Comparison of ENCODE assay signal across 17 cellular contexts in genomic region chr13:47334173-47334572, GRCh38.
DNase-seq lines count a peak whose midpoint lies in the region; ATAC-seq and TF ChIP-seq lines count a peak whose summit lies in the region.
"Had no signal": no experiment of that assay in that cellular context is flagged by ENCODE, and none has a peak within 500 bp of the region (broad histone marks: within the 10 kb centered on the region; RNA-seq: fewer than 3 reads in every experiment).

No MANE protein-coding gene starts in this region.

- H3K4me2 ChIP-seq in SK-N-SH = peak overlapping the region; percentile 34; the same call in 1 of the 2 replicates

- CTCF ChIA-PET in BJ (lab: Yijun Ruan, JAX) = no interaction called here
- CTCF ChIA-PET in SK-N-SH (lab: Yijun Ruan, JAX) = no interaction called here

- no peaks in the 10 kb centered on the region for H3K36me3 Mint-ChIP-seq in stimulated activated naive B cell treated with anti-CD40 and anti-IgM and Interleukin-4, amounts not matched to agents 10 μg/mL and 1 μg/mL and 100 μg/mL, for 72 hours
- H3K36me3 Mint-ChIP-seq: CD8-positive, alpha-beta memory T cell; memory B cell had no signal

- TF ChIP-seq POLR2A in sigmoid colon (IDR thresholded peaks at IDR 0.05) = no peak

- H3K79me2 ChIP-seq in SK-N-SH (ENCODE audit: insufficient read depth) = no peaks in the 10 kb centered on the region

- H3K9me3 Mint-ChIP-seq in stimulated activated naive B cell treated with anti-CD40 and anti-IgM and Interleukin-4, amounts not matched to agents 10 μg/mL and 1 μg/mL and 100 μg/mL, for 72 hours = peaks cover 0 to 4% of the 10 kb centered on the region in 2 donors
- H3K9me3 Mint-ChIP-seq: stimulated activated naive CD8-positive, alpha-beta T cell treated with anti-CD3 and anti-CD28 coated beads, Interleukin-15, Interleukin-2, amounts not matched to agents 100 ng/mL and 50 ng/mL, for 24 hours had no signal

- no peaks in the 10 kb centered on the region for H4K20me1 ChIP-seq in SK-N-SH (ENCODE audit: insufficient read depth)

- H2AFZ ChIP-seq in SK-N-SH (ENCODE audit: low read depth) = peak overlapping the region; percentile 64; the same call in 1 of the 2 replicates

- intact Hi-C loops in sigmoid colon (cut with DNase I) = no loop called here

- DNase-seq in BJ (ENCODE audit: low read depth) (peak; percentile 95), SK-N-SH (no peak), fibroblast of villous mesenchyme (ENCODE audit: low read depth) (peak; percentile 91), sigmoid colon (peak; percentile 84), NOMO-1 treated with DMSO at 0.1 percent for 48 hours (lab: John Stamatoyannopoulos, UW; ENCODE audit: unreplicated experiment) (no peak)
- no peak for DNase-seq in stimulated activated naive B cell treated with anti-CD40 and anti-IgM and Interleukin-4, amounts not matched to agents 10 μg/mL and 1 μg/mL and 100 μg/mL, for 72 hours
- DNase-seq: activated CD4-positive, CD25-positive, alpha-beta regulatory T cell; adrenal gland; CD8-positive, alpha-beta memory T cell; effector CD8-positive, alpha-beta T cell; Karpas-422; NCI-H2029 treated with DMSO at 0.1 percent for 48 hours had no signal

- WGBS in SK-N-SH (ENCODE audit: low lambda C conversion rate) = 17% methylated on average over 3 of the region's 3 CpGs
- WGBS in sigmoid colon, 2 donors = 73 to 80% methylated on average over 3 of the region's 3 CpGs

- H3K9me2 ChIP-seq in SK-N-SH = no peaks in the 10 kb centered on the region

- ATAC-seq in stimulated activated naive B cell treated with anti-CD40 and anti-IgM and Interleukin-4, amounts not matched to agents 10 μg/mL and 1 μg/mL and 100 μg/mL, for 72 hours (replicated peaks) = no peak
- ATAC-seq in HG03442 (IDR thresholded peaks at IDR 0.05; ENCODE audit: unreplicated experiment) = no peak
- ATAC-seq in GM18858 (IDR thresholded peaks at IDR 0.05; ENCODE audit: unreplicated experiment) = no peak

- H3F3A ChIP-seq in SK-N-SH (replicated peaks; ENCODE audit: insufficient read depth) = peaks cover 17% of the 10 kb centered on the region

- TF ChIP-seq CTCF in BJ (IDR thresholded peaks at IDR 0.05; ENCODE audit: insufficient read depth, low read depth, low read length) (no peak), SK-N-SH (IDR thresholded peaks at IDR 0.05) (no peak), fibroblast of villous mesenchyme (IDR thresholded peaks at IDR 0.05; ENCODE audit: insufficient read depth, low read depth, low read length) (no peak), sigmoid colon (IDR thresholded peaks at IDR 0.05) (no peak)

- no peaks in the 10 kb centered on the region for H3K9me3 ChIP-seq in SK-N-SH
- no peaks in the 10 kb centered on the region for H3K9me3 ChIP-seq in sigmoid colon
- H3K9me3 ChIP-seq: adrenal gland, psoas muscle had no signal

- no peak for TF ChIP-seq RAD21 in SK-N-SH (IDR thresholded peaks at IDR 0.05; ENCODE audit: low read length)

- no peaks in the 10 kb centered on the region for H3K4me1 Mint-ChIP-seq in stimulated activated naive B cell treated with anti-CD40 and anti-IgM and Interleukin-4, amounts not matched to agents 10 μg/mL and 1 μg/mL and 100 μg/mL, for 72 hours
- H3K4me1 Mint-ChIP-seq: CD8-positive, alpha-beta memory T cell; memory B cell had no signal

- peaks cover 8 to 14% of the 10 kb centered on the region in 2 donors for H3K27me3 Mint-ChIP-seq in stimulated activated naive B cell treated with anti-CD40 and anti-IgM and Interleukin-4, amounts not matched to agents 10 μg/mL and 1 μg/mL and 100 μg/mL, for 72 hours
- H3K27me3 Mint-ChIP-seq: CD8-positive, alpha-beta memory T cell; stimulated activated naive CD8-positive, alpha-beta T cell treated with anti-CD3 and anti-CD28 coated beads, Interleukin-15, Interleukin-2, amounts not matched to agents 100 ng/mL and 50 ng/mL, for 24 hours had no signal

- H3K4me1 ChIP-seq in SK-N-SH (ENCODE audit: control insufficient read depth in 1 of 2, insufficient read depth in 2 of 2, low read depth in 1 of 2, low read length in 1 of 2) = peaks cover 0 to 3% of the 10 kb centered on the region in 2 experiments; a peak in 1 of 4 replicates
- peaks cover 0 to 5% (median 0%) of the 10 kb centered on the region in 4 donors for H3K4me1 ChIP-seq in sigmoid colon
- H3K4me1 ChIP-seq: adrenal gland, psoas muscle had no signal

- H3K36me3 ChIP-seq in BJ (ENCODE audit: control insufficient read depth, insufficient read depth, low read length) (no peaks in the 10 kb centered on the region), SK-N-SH (replicated peaks in 1 of 2; ENCODE audit: control insufficient read depth in 1 of 2, insufficient read depth in 2 of 2, low read length in 1 of 2) (no peaks in the 10 kb centered on the region), sigmoid colon (no peaks in the 10 kb centered on the region)
- H3K36me3 ChIP-seq: adrenal gland had no signal

- H3K27ac Mint-ChIP-seq in stimulated activated naive B cell treated with anti-CD40 and anti-IgM and Interleukin-4, amounts not matched to agents 10 μg/mL and 1 μg/mL and 100 μg/mL, for 72 hours = no peak overlapping the region
- H3K27ac Mint-ChIP-seq: CD8-positive, alpha-beta memory T cell; memory B cell; stimulated activated naive CD8-positive, alpha-beta T cell treated with anti-CD3 and anti-CD28 coated beads, Interleukin-15, Interleukin-2, amounts not matched to agents 100 ng/mL and 50 ng/mL, for 24 hours had no signal

- H3K27me3 ChIP-seq in BJ (ENCODE audit: control insufficient read depth, insufficient read depth, low read length) (no peaks in the 10 kb centered on the region), SK-N-SH (ENCODE audit: insufficient read depth) (no peaks in the 10 kb centered on the region), sigmoid colon (no peaks in the 10 kb centered on the region)

- H3K9ac ChIP-seq in SK-N-SH = no peak overlapping the region

- TF ChIP-seq EP300 in SK-N-SH (IDR thresholded peaks at IDR 0.05; ENCODE audit: borderline replicate concordance in 1 of 2, low read depth in 1 of 2, low read length in 1 of 2) (peak in 1 of 2 experiments; percentile 86; a peak in 2 of 4 replicates), sigmoid colon (IDR thresholded peaks at IDR 0.05) (no peak)

- peak overlapping the region; percentile 63 to 71 for H3K27ac ChIP-seq in SK-N-SH (ENCODE audit: low read depth in 2 of 2, low read length in 1 of 2)
- peak overlapping the region in 1 of 4 donors; percentile 52 for H3K27ac ChIP-seq in sigmoid colon
- H3K27ac ChIP-seq: adrenal gland, psoas muscle had no signal

- POLR2A ChIA-PET in BJ (lab: Charles Lee) = interaction anchor here (0.5 kb wide), 1 partner anchor 8 kb away, joined by 5 read pairs; no protein-coding TSS in a partner anchor
- POLR2A ChIA-PET in SK-N-SH (lab: Yijun Ruan, JAX) = no interaction called here

- H3K4me3 ChIP-seq in BJ (ENCODE audit: low read depth, low read length) (no peak overlapping the region), SK-N-SH (ENCODE audit: low read depth in 2 of 2, low read length in 1 of 2) (0 out of 4 replicates have a peak overlapping the region, but pooled peaks of 1 of the 2 experiments have one; percentile 3), fibroblast of villous mesenchyme (ENCODE audit: low read depth, low read length) (no peak overlapping the region), sigmoid colon (no peak overlapping the region)
- H3K4me3 ChIP-seq: adrenal gland, psoas muscle had no signal

- no peak overlapping the region for H3K4me3 Mint-ChIP-seq in stimulated activated naive B cell treated with anti-CD40 and anti-IgM and Interleukin-4, amounts not matched to agents 10 μg/mL and 1 μg/mL and 100 μg/mL, for 72 hours
- H3K4me3 Mint-ChIP-seq: CD8-positive, alpha-beta memory T cell; memory B cell; stimulated activated naive CD8-positive, alpha-beta T cell treated with anti-CD3 and anti-CD28 coated beads, Interleukin-15, Interleukin-2, amounts not matched to agents 100 ng/mL and 50 ng/mL, for 24 hours had no signal

TF ChIP-seq in SK-N-SH, 30 proteins besides CTCF, POLR2A, EP300 and RAD21 (continues in another document):
- TF ChIP-seq MEF2A (IDR thresholded peaks at IDR 0.05; ENCODE audit: borderline replicate concordance, low read depth) (0 out of 2 replicates have a peak, but pooled peaks have one; percentile 23), TCF12 (IDR thresholded peaks at IDR 0.05) (peak; percentile 93), FOXM1 (IDR thresholded peaks at IDR 0.05; ENCODE audit: low read depth) (0 out of 2 replicates have a peak, but pooled peaks have one; percentile 48), YY1 (IDR thresholded peaks at IDR 0.05; ENCODE audit: low read depth) (no peak), TAF1 (IDR thresholded peaks at IDR 0.05; ENCODE audit: borderline replicate concordance, low read depth, low read length) (no peak), ELF1 (IDR thresholded peaks at IDR 0.05) (0 out of 2 replicates have a peak, but pooled peaks have one; percentile 31), SMC3 (IDR thresholded peaks at IDR 0.05; ENCODE audit: low read depth, low read length) (no peak), PBX3 (IDR thresholded peaks at IDR 0.05) (peak; percentile 65), RCOR1 (IDR thresholded peaks at IDR 0.05; ENCODE audit: low read length) (no peak), GATA2 (CRISPR knock-in tag; IDR thresholded peaks at IDR 0.05) (no peak), JUND (IDR thresholded peaks at IDR 0.05) (peak; percentile 73), FOSL2 (IDR thresholded peaks at IDR 0.05; ENCODE audit: borderline replicate concordance, low read depth) (peak; percentile 85), IRF3 (IDR thresholded peaks at IDR 0.05; ENCODE audit: low read depth, low read length) (no peak), RXRA (IDR thresholded peaks at IDR 0.05; ENCODE audit: borderline replicate concordance, low read depth) (peak; percentile 32; the same call in 1 of the 2 replicates)

Comparison
In these comparisons a context has a peak if more than half of its experiments do, and no peak if none do; other contexts are left out.
1. DNase-seq: peak in BJ (single experiment), fibroblast of villous mesenchyme (single experiment) and sigmoid colon (single experiment); none in SK-N-SH (single experiment), NOMO-1 treated with DMSO at 0.1 percent for 48 hours (single experiment) and stimulated activated naive B cell treated with anti-CD40 and anti-IgM and Interleukin-4, amounts not matched to agents 10 μg/mL and 1 μg/mL and 100 μg/mL, for 72 hours (single experiment).